Comparison of ENCODE assay signal across 8 cellular contexts in genomic region chr7:151085329-151085690, GRCh38. TPM values are rescaled to one million over a fixed set of nuclear protein-coding genes. Genes with fewer than 3 reads are reported as not detected.
DNase-seq lines count a peak whose midpoint lies in the region; ATAC-seq and TF ChIP-seq lines count a peak whose summit lies in the region.

No MANE protein-coding gene starts in this region.

- H4K20me1 ChIP-seq in BLaER1 = peaks cover 51% of the 10 kb centered on the region
- peaks cover 27% of the 10 kb centered on the region for H4K20me1 ChIP-seq in neural cell (ENCODE audit: insufficient read depth)

- peaks cover 72% of the 10 kb centered on the region for H3K4me1 ChIP-seq in BLaER1

- H2AFZ ChIP-seq in neural cell (ENCODE audit: low read depth, low read length) = no peak overlapping the region

- H3K27ac ChIP-seq in BLaER1 (no peak overlapping the region), neural cell (ENCODE audit: low read length) (peak overlapping the region; percentile 12)

- ATAC-seq in GM18861 (IDR thresholded peaks at IDR 0.05; ENCODE audit: unreplicated experiment) (no peak), HG03439 (IDR thresholded peaks at IDR 0.05; ENCODE audit: unreplicated experiment) (no peak)

- TF ChIP-seq POLR2A in NB4 (IDR thresholded peaks at IDR 0.05; ENCODE audit: extremely low read depth, insufficient read length) = no peak

- no peaks in the 10 kb centered on the region for H3K9me3 ChIP-seq in BLaER1
- H3K9me3 ChIP-seq in neural cell (ENCODE audit: low read length) = no peaks in the 10 kb centered on the region

- TF ChIP-seq CTCF in NB4 (IDR thresholded peaks at IDR 0.05; ENCODE audit: low read depth, low read length) (no peak), neural cell (IDR thresholded peaks at IDR 0.05; ENCODE audit: poor library complexity, severe bottlenecking) (no peak)

- peaks cover 53% of the 10 kb centered on the region for H3K27me3 ChIP-seq in BLaER1
- no peaks in the 10 kb centered on the region for H3K27me3 ChIP-seq in neural cell (ENCODE audit: insufficient read depth, low read depth, low read length)

- no peak for TF ChIP-seq RAD21 in neural cell (conservative IDR thresholded peaks at IDR 0.05)

- H3K79me2 ChIP-seq in neural cell (replicated peaks; ENCODE audit: insufficient read depth, low read length) = peaks cover 27% of the 10 kb centered on the region

- H3K4me3 ChIP-seq in BLaER1 (peak overlapping the region; percentile 74), NB4 (ENCODE audit: low read depth, low read length) (peak overlapping the region; percentile 50), neural cell (ENCODE audit: low read length) (peak overlapping the region; percentile 67)

- H3K9me2 ChIP-seq in neural cell (ENCODE audit: insufficient read depth, low read length) = no peaks in the 10 kb centered on the region

- H3K9ac ChIP-seq in BLaER1 (peak overlapping the region; percentile 71; the same call in 1 of the 2 replicates), neural cell (ENCODE audit: low read length) (peak overlapping the region; percentile 76)

- peaks cover 3% of the 10 kb centered on the region for H3F3A ChIP-seq in neural cell (ENCODE audit: insufficient read depth, low read length, poor library complexity, severe bottlenecking)

- no peak for DNase-seq in NB4 (ENCODE audit: low read depth)
- peak; percentile 50 to 58 for DNase-seq in dermis microvascular lymphatic vessel endothelial cell (ENCODE audit: low read depth in 2 of 2)
- no peak for DNase-seq in NCI-H510A treated with DMSO at 0.1 percent for 48 hours (lab: John Stamatoyannopoulos, UW)
- DNase-seq in middle frontal gyrus (ENCODE audit: extremely low spot score, low spot score) = no peak

- H3K36me3 ChIP-seq in BLaER1 (no peaks in the 10 kb centered on the region), neural cell (ENCODE audit: insufficient read depth, low read length) (no peaks in the 10 kb centered on the region)

- H3K4me2 ChIP-seq in BLaER1 (peak overlapping the region; percentile 98), neural cell (ENCODE audit: low read length) (peak overlapping the region; percentile 54)

- TF ChIP-seq EP300 in neural cell (conservative IDR thresholded peaks at IDR 0.05; ENCODE audit: poor library complexity, severe bottlenecking) = no peak

TF ChIP-seq in neural cell, 6 proteins besides CTCF, POLR2A, EP300 and RAD21:
- TF ChIP-seq REST (IDR thresholded peaks at IDR 0.05; ENCODE audit: borderline replicate concordance) (no peak), MXI1 (conservative IDR thresholded peaks at IDR 0.05; ENCODE audit: poor library complexity, severe bottlenecking) (no peak), POLR2AphosphoS5 (IDR thresholded peaks at IDR 0.05) (no peak)

RNA-seq across cellular contexts. Expression of gene AGAP3, which starts 1.0 kb away (rescaled TPM):
- 43.8 and 69.4 TPM in 2 replicates for total RNA-seq in dermis microvascular lymphatic vessel endothelial cell
- polyA plus RNA-seq in neural cell = 92.9 and 117 TPM in 2 replicates
- polyA minus RNA-seq in neural cell = 93.5 and 102 TPM in 2 replicates

RNA-seq across cellular contexts. Expression of gene TMUB1, which starts 2.0 kb away (rescaled TPM):
- 14.8 and 16.7 TPM in 2 replicates for total RNA-seq in dermis microvascular lymphatic vessel endothelial cell
- polyA plus RNA-seq in neural cell = 35.2 and 43.9 TPM in 2 replicates
- 12.5 and 13.4 TPM in 2 replicates for polyA minus RNA-seq in neural cell

RNA-seq across cellular contexts. Expression of gene FASTK, which starts 4.7 kb away (rescaled TPM):
- total RNA-seq in dermis microvascular lymphatic vessel endothelial cell = 43.9 and 49.3 TPM in 2 replicates
- 147 and 182 TPM in 2 replicates for polyA plus RNA-seq in neural cell
- polyA minus RNA-seq in neural cell = 45.5 and 52.8 TPM in 2 replicates

RNA-seq across cellular contexts. Expression of gene SLC4A2, which starts 25.9 kb away (rescaled TPM):
- total RNA-seq in dermis microvascular lymphatic vessel endothelial cell = 41.3 and 68.3 TPM in 2 replicates
- 2.4 and 4.8 TPM in 2 replicates for polyA plus RNA-seq in neural cell
- 4.4 and 5.6 TPM in 2 replicates for polyA minus RNA-seq in neural cell

RNA-seq across cellular contexts. Expression of gene CDK5, which starts 27.6 kb away (rescaled TPM):
- total RNA-seq in dermis microvascular lymphatic vessel endothelial cell = 14.7 and 17.3 TPM in 2 replicates
- polyA plus RNA-seq in neural cell = 82.2 and 88.3 TPM in 2 replicates
- polyA minus RNA-seq in neural cell = 49.3 and 49.7 TPM in 2 replicates

Comparison
In these comparisons a context has a peak if more than half of its experiments do, and no peak if none do; other contexts are left out.
1. DNase-seq: peak in dermis microvascular lymphatic vessel endothelial cell (2 of 2); none in NB4 (single experiment), NCI-H510A treated with DMSO at 0.1 percent for 48 hours (single experiment) and middle frontal gyrus (single experiment).
2. Peak in every context shown above with its lines, with median percentiles within 50 percentile points of each other: H3K4me3 ChIP-seq.